8 cellular contexts compared by ENCODE assay signal in the genomic region with DNA sequence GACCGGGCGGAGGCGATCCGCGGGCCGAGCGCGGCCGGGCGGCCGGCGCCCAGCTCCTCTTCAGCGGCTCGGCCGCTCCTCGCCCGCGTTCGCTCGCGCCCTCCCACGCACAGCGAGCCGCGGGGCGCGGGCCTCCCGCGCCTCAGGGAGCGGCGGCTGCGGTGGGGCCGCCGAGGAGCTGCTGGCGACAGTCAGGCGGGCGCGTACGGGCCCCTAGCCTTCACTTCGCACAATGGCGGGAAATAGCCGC. TPM values are rescaled to one million over a fixed set of nuclear protein-coding genes. Genes with fewer than 3 reads are reported as not detected.
DNase-seq lines count a peak whose midpoint lies in the region; ATAC-seq and TF ChIP-seq lines count a peak whose summit lies in the region.

A gene with protein sequence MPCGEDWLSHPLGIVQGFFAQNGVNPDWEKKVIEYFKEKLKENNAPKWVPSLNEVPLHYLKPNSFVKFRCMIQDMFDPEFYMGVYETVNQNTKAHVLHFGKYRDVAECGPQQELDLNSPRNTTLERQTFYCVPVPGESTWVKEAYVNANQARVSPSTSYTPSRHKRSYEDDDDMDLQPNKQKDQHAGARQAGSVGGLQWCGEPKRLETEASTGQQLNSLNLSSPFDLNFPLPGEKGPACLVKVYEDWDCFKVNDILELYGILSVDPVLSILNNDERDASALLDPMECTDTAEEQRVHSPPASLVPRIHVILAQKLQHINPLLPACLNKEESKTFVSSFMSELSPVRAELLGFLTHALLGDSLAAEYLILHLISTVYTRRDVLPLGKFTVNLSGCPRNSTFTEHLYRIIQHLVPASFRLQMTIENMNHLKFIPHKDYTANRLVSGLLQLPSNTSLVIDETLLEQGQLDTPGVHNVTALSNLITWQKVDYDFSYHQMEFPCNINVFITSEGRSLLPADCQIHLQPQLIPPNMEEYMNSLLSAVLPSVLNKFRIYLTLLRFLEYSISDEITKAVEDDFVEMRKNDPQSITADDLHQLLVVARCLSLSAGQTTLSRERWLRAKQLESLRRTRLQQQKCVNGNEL (minus strand): TSS at position 234 of the 250 bp plus-strand sequence. CDS start 259 bp downstream, outside the sequence.

- peaks cover 15% of the 10 kb centered on the region for H3K36me3 Mint-ChIP-seq in brain

- peak within 1 kb of the TSS; percentile 89 to 97 (median 96) for H3K4me3 Mint-ChIP-seq in brain

- no peak for TF ChIP-seq CTCF in brain (conservative IDR thresholded peaks at IDR 0.05)

- DNase-seq in left lobe of liver (ENCODE audit: low spot score) (no peak), retina (no peak), glomerular visceral epithelial cell (ENCODE audit: extremely low spot score) (no peak), NCI-H2029 treated with DMSO at 0.1 percent for 48 hours (lab: John Stamatoyannopoulos, UW) (no peak)

- peaks cover 46% of the 10 kb centered on the region for H3K4me1 Mint-ChIP-seq in brain

- peak within 1 kb of the TSS; percentile 88 for H3K27ac ChIP-seq in temporal lobe (ENCODE audit: low read depth, low read length)

- ATAC-seq in GM18873 (IDR thresholded peaks at IDR 0.05; ENCODE audit: low FRiP score, unreplicated experiment) (peak; percentile 11), HG03378 (IDR thresholded peaks at IDR 0.05; ENCODE audit: unreplicated experiment) (peak; percentile 12), left lobe of liver (peak; percentile 15)

- peaks cover 6% of the 10 kb centered on the region for H3K27me3 Mint-ChIP-seq in brain

- H3K27ac Mint-ChIP-seq in brain: peak within 1 kb of the TSS; percentile 94 to 97 (median 96)

- H3K9me3 Mint-ChIP-seq in brain: no peaks in the 10 kb centered on the region

RNA-seq across cellular contexts. Expression of the gene that starts here (rescaled TPM):
- polyA plus RNA-seq in brain (ENCODE audit: insufficient read depth, low read depth, low replicate concordance): 45.5 TPM
- total RNA-seq in left lobe of liver (16.5 TPM), temporal lobe (40.8 TPM)
